Comparison of ENCODE assay signal across 1 cellular context in genomic region chr11:59550368-59550841, GRCh38.
TF ChIP-seq lines count a peak whose summit lies in the region.

No MANE protein-coding gene starts in this region.

TF ChIP-seq in Ishikawa, 13 proteins besides CTCF, POLR2A, EP300 and RAD21 (continued from another document):
- no peak for TF ChIP-seq REST (IDR thresholded peaks at IDR 0.05; ENCODE audit: low read depth)
TF ChIP-seq in Ishikawa: peak in this region for 7.
